ENCODE assay signal across 10 cellular contexts in genomic region chrX:152587523-152587922, GRCh38. TPM values are rescaled to one million over a fixed set of nuclear protein-coding genes. Genes with fewer than 3 reads are reported as not detected.
"Had no signal": no experiment of that assay in that cellular context is flagged by ENCODE, and none has a peak within 500 bp of the region (broad histone marks: within the 10 kb centered on the region; RNA-seq: fewer than 3 reads in every experiment).

No MANE protein-coding gene starts in this region.

RNA-seq across cellular contexts. Expression of gene GABRQ, which starts 50.2 kb away (rescaled TPM):
- total RNA-seq: activated B cell treated with CpG ODN at 0.5 μM for 24 hours; activated CD4-positive, alpha-beta memory T cell treated with anti-CD3 and anti-CD28 coated beads for 36 hours; activated CD4-positive, alpha-beta memory T cell treated with anti-CD3 and anti-CD28 coated beads, Interleukin-2, amount 10 ng/mL, durations not matched to agents 7 days and 5 days; activated CD4-positive, alpha-beta T cell treated with anti-CD3 and anti-CD28 coated beads, Interleukin-2, amount 10 ng/mL, durations not matched to agents 24 days and 14 days; activated CD4-positive, alpha-beta T cell treated with anti-CD3 and anti-CD28 coated beads, Interleukin-2, amount 10 ng/mL, durations not matched to agents 7 days and 5 days; activated CD8-positive, alpha-beta memory T cell treated with anti-CD3 and anti-CD28 coated beads for 36 hours; activated CD8-positive, alpha-beta memory T cell treated with anti-CD3 and anti-CD28 coated beads, Interleukin-2, amount 10 ng/mL, durations not matched to agents 7 days and 5 days; activated CD8-positive, alpha-beta T cell treated with anti-CD3 and anti-CD28 coated beads for 36 hours; activated CD8-positive, alpha-beta T cell treated with anti-CD3 and anti-CD28 coated beads, Interleukin-2, amount 10 ng/mL, durations not matched to agents 7 days and 5 days; T-helper 17 cell had no signal
